ENCODE assay signal across 19 cellular contexts in the genomic region with DNA sequence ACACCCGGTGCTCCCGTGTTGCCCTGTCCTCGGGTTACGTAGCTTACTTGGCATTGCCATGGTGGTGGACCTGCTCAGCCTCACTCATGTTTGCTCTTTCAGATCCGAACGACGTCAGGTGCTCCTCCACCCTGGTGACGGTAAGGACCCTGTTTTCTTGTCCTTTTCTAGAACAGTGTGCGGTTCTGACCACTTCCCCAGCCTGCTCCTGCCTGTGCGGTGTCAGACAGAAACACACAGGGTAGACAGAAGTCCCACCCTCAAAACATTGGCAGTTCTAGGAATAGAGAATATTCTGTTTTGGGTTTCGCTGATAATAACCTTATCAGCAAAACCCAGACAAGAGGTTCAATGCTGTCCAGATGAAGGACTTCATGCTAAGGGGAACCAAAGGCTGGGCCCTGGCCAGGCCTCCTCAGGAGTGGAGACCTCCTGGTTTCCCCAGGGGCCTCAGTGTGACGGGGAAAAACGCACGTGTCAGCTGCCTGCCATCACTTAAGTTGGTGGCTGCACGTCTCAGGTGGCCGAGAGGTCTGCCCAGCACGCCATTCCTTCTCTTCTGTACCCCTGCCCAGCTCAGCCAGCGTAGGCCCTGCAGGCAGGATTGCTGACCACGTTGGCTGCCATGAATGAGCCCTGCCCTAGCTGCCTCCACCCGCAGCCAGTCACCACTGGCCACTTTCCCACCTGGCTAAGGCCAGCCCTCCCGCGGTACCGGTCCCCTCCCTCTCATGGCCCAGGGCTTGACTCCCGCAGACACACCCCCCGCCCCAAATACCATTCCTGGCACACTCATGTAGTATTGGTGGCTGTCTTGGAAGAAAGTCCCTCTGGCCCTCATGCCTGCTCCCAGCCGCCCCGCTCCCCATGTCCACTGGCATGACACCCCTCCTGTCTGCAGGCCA. TPM values are rescaled to one million over a fixed set of nuclear protein-coding genes. Genes with fewer than 3 reads are reported as not detected.
"Had no signal": no experiment of that assay in that cellular context is flagged by ENCODE, and none has a peak within 500 bp of the region (broad histone marks: within the 10 kb centered on the region; RNA-seq: fewer than 3 reads in every experiment).

No MANE protein-coding gene starts in this region.

- H3K27me3 ChIP-seq: heart left ventricle, pancreas, suprapubic skin had no signal

- H3K4me1 ChIP-seq: heart left ventricle, left ventricle myocardium inferior, pancreas, suprapubic skin had no signal

- FAIRE-seq: endothelial cell of umbilical vein, frontal cortex, islet of Langerhans, pancreas had no signal

- H3K9me3 ChIP-seq: heart left ventricle, left ventricle myocardium inferior, pancreas, suprapubic skin had no signal

- H3K4me3 ChIP-seq: coronary artery, heart left ventricle, left ventricle myocardium inferior, pancreas, smooth muscle cell, suprapubic skin had no signal

- H3K27ac ChIP-seq: coronary artery, heart left ventricle, left ventricle myocardium inferior, pancreas, suprapubic skin had no signal

- DNase-seq: activated CD4-positive, alpha-beta T cell treated with anti-CD3 and anti-CD28 coated beads for 4 hours; activated CD8-positive, alpha-beta memory T cell treated with anti-CD3 and anti-CD28 coated beads for 24 hours; activated naive CD4-positive, alpha-beta T cell treated with anti-CD3 and anti-CD28 coated beads, Interleukin-2, amount 10 ng/mL, durations not matched to agents 7 days and 5 days; caudate nucleus; effector CD4-positive, alpha-beta T cell; left ventricle myocardium inferior; retina; stimulated activated CD4-positive, alpha-beta T cell treated with anti-CD3 and anti-CD28 coated beads, Interleukin-1b, Interleukin-23, amount 100 ng/mL, for 48 hours; stimulated activated naive CD4-positive, alpha-beta T cell treated with Interleukin-2 at 50 U/mL for 16 hours had no signal

- H3K4me2 ChIP-seq: smooth muscle cell had no signal

RNA-seq across cellular contexts. Expression of gene SLC37A1, which starts 33.6 kb away (rescaled TPM):
- total RNA-seq: myocyte had no signal

RNA-seq across cellular contexts. Expression of gene RSPH1, which starts 51.2 kb away (rescaled TPM):
- total RNA-seq: endothelial cell of umbilical vein, fibroblast of lung, left ventricle myocardium inferior, myocyte, smooth muscle cell had no signal
- polyA plus RNA-seq: fibroblast of lung had no signal
